Comparison of ENCODE assay signal across 22 cellular contexts in genomic region chr16:8808009-8808408, GRCh38. TPM values are rescaled to one million over a fixed set of nuclear protein-coding genes. Genes with fewer than 3 reads are reported as not detected.
A peak's percentile ranks its signal among the peaks of the same experiment; 100 is the strongest.
DNase-seq lines count a peak whose midpoint lies in the region; ATAC-seq and TF ChIP-seq lines count a peak whose summit lies in the region.
"Had no signal": no experiment of that assay in that cellular context is flagged by ENCODE, and none has a peak within 500 bp of the region (broad histone marks: within the 10 kb centered on the region; RNA-seq: fewer than 3 reads in every experiment).

No MANE protein-coding gene starts in this region.

- no peaks in the 10 kb centered on the region for H3K27me3 Mint-ChIP-seq in activated T-cell treated with anti-CD3 and anti-CD28 coated beads, Interleukin-2, amount 50 U/mL, for 72 hours (ENCODE audit: low read depth)
- H3K27me3 Mint-ChIP-seq in activated T-cell treated with anti-CD3 and anti-CD28 coated beads, Interleukin-2, amount 50 U/mL, for 24 hours = no peaks in the 10 kb centered on the region
- no peaks in the 10 kb centered on the region for H3K27me3 Mint-ChIP-seq in neural progenitor cell (ENCODE audit: insufficient read depth, low read depth)
- no peaks in the 10 kb centered on the region for H3K27me3 Mint-ChIP-seq in T-helper 2 cell treated with Interferon-gamma antibody and Interleukin-4, amounts not matched to agents 5 μg/mL and 100 μg/mL, for 36 hours (ENCODE audit: low read depth)
- H3K27me3 Mint-ChIP-seq: CD4-positive, alpha-beta T cell; CD8-positive, alpha-beta memory T cell had no signal

- no peak overlapping the region for H3K4me3 Mint-ChIP-seq in activated T-cell treated with anti-CD3 and anti-CD28 coated beads, Interleukin-2, amount 50 U/mL, for 72 hours
- H3K4me3 Mint-ChIP-seq in activated T-cell treated with anti-CD3 and anti-CD28 coated beads, Interleukin-2, amount 50 U/mL, for 24 hours = no peak overlapping the region
- no peak overlapping the region for H3K4me3 Mint-ChIP-seq in neural progenitor cell
- no peak overlapping the region for H3K4me3 Mint-ChIP-seq in T-helper 2 cell treated with Interferon-gamma antibody and Interleukin-4, amounts not matched to agents 5 μg/mL and 100 μg/mL, for 36 hours
- H3K4me3 Mint-ChIP-seq: CD4-positive, alpha-beta T cell; CD8-positive, alpha-beta memory T cell had no signal

- H3F3A ChIP-seq in neural progenitor cell (ENCODE audit: low read depth) (no peaks in the 10 kb centered on the region), smooth muscle cell (ENCODE audit: low read depth) (no peaks in the 10 kb centered on the region)

- H4K20me1 ChIP-seq in neural progenitor cell (ENCODE audit: low read depth) (no peaks in the 10 kb centered on the region), smooth muscle cell (ENCODE audit: low read depth) (peaks cover 100% of the 10 kb centered on the region)

- H3K4me1 Mint-ChIP-seq in activated T-cell treated with anti-CD3 and anti-CD28 coated beads, Interleukin-2, amount 50 U/mL, for 72 hours (ENCODE audit: low read depth) = no peaks in the 10 kb centered on the region
- peaks cover 9% of the 10 kb centered on the region for H3K4me1 Mint-ChIP-seq in activated T-cell treated with anti-CD3 and anti-CD28 coated beads, Interleukin-2, amount 50 U/mL, for 24 hours (ENCODE audit: low read depth)
- no peaks in the 10 kb centered on the region for H3K4me1 Mint-ChIP-seq in neural progenitor cell
- no peaks in the 10 kb centered on the region for H3K4me1 Mint-ChIP-seq in T-helper 2 cell treated with Interferon-gamma antibody and Interleukin-4, amounts not matched to agents 5 μg/mL and 100 μg/mL, for 36 hours (ENCODE audit: low read depth)
- H3K4me1 Mint-ChIP-seq: CD14-positive monocyte had no signal

- no peaks in the 10 kb centered on the region for H3K79me2 ChIP-seq in neural progenitor cell (ENCODE audit: low read depth)
- H3K79me2 ChIP-seq in smooth muscle cell (ENCODE audit: low read depth) = peaks cover 52% of the 10 kb centered on the region

- H3K36me3 ChIP-seq in liver (ENCODE audit: control insufficient read depth in 4 of 4, insufficient read depth in 3 of 4, low read depth in 1 of 4, low read length in 3 of 4) (peaks cover 25 to 85% (median 60%) of the 10 kb centered on the region in 4 donors), neural progenitor cell (no peaks in the 10 kb centered on the region), smooth muscle cell (ENCODE audit: low read depth) (peaks cover 42% of the 10 kb centered on the region)

- H3K9me3 ChIP-seq in liver (ENCODE audit: control insufficient read depth in 4 of 4, low read length in 3 of 4) (no peaks in the 10 kb centered on the region), neural progenitor cell (ENCODE audit: low read depth) (no peaks in the 10 kb centered on the region), smooth muscle cell (replicated peaks; ENCODE audit: low read depth) (no peaks in the 10 kb centered on the region)
- H3K9me3 ChIP-seq: BE2C; BLaER1 treated with 17β-estradiol and CSF1 and Interleukin-3, amounts not matched to agents 10 nM and 100 nM had no signal

- H3K27ac ChIP-seq in liver (ENCODE audit: low read depth in 1 of 2, low read length in 2 of 2) = peak overlapping the region; percentile 63 to 64
- H3K27ac ChIP-seq in neural progenitor cell = no peak overlapping the region
- no peak overlapping the region for H3K27ac ChIP-seq in smooth muscle cell (ENCODE audit: low read depth)
- H3K27ac ChIP-seq: 22Rv1; BLaER1 treated with 17β-estradiol and CSF1 and Interleukin-3, amounts not matched to agents 10 nM and 100 nM; GM23248 had no signal

- WGBS in liver = 69% methylated on average over 3 of the region's 3 CpGs
- WGBS in smooth muscle cell (ENCODE audit: low lambda C conversion rate) = 98% methylated on average over 3 of the region's 3 CpGs

- H3K27ac Mint-ChIP-seq in activated T-cell treated with anti-CD3 and anti-CD28 coated beads, Interleukin-2, amount 50 U/mL, for 72 hours = peak overlapping the region; percentile 70
- no peak overlapping the region for H3K27ac Mint-ChIP-seq in activated T-cell treated with anti-CD3 and anti-CD28 coated beads, Interleukin-2, amount 50 U/mL, for 24 hours
- H3K27ac Mint-ChIP-seq in neural progenitor cell = peak overlapping the region; percentile 11
- no peak overlapping the region for H3K27ac Mint-ChIP-seq in T-helper 2 cell treated with Interferon-gamma antibody and Interleukin-4, amounts not matched to agents 5 μg/mL and 100 μg/mL, for 36 hours
- H3K27ac Mint-ChIP-seq: CD4-positive, alpha-beta T cell had no signal

- H3K4me1 ChIP-seq in liver (ENCODE audit: control insufficient read depth in 4 of 4, insufficient read depth in 4 of 4, low read length in 3 of 4) (peaks cover 0 to 18% (median 16%) of the 10 kb centered on the region in 4 donors), neural progenitor cell (no peaks in the 10 kb centered on the region), smooth muscle cell (ENCODE audit: low read depth) (no peaks in the 10 kb centered on the region)
- H3K4me1 ChIP-seq: BE2C; BLaER1 treated with 17β-estradiol and CSF1 and Interleukin-3, amounts not matched to agents 10 nM and 100 nM had no signal

- no peak for DNase-seq in activated T-cell treated with anti-CD3 and anti-CD28 coated beads, Interleukin-2, amount 50 U/mL, for 72 hours
- DNase-seq in activated T-cell treated with anti-CD3 and anti-CD28 coated beads, Interleukin-2, amount 50 U/mL, for 24 hours = no peak
- DNase-seq in neural progenitor cell (ENCODE audit: low spot score) = no peak
- DNase-seq in T-helper 2 cell treated with Interferon-gamma antibody and Interleukin-4, amounts not matched to agents 5 μg/mL and 100 μg/mL, for 36 hours (ENCODE audit: low spot score) = no peak
- no peak for DNase-seq in smooth muscle cell (lab: John Stamatoyannopoulos, UW; ENCODE audit: unreplicated experiment)
- DNase-seq in Ammon's horn (ENCODE audit: low spot score) = no peak
- no peak for DNase-seq in NCI-H146 treated with DMSO at 0.1 percent for 48 hours (lab: John Stamatoyannopoulos, UW; ENCODE audit: unreplicated experiment)
- DNase-seq: BE2C; CD4-positive, alpha-beta T cell; CD8-positive, alpha-beta memory T cell; DMS 273 treated with DMSO at 0.1 percent for 48 hours; DMS79; EL; GDM1; GM23248; H7; HCEC 1CT had no signal

- H3K36me3 Mint-ChIP-seq in activated T-cell treated with anti-CD3 and anti-CD28 coated beads, Interleukin-2, amount 50 U/mL, for 72 hours (ENCODE audit: insufficient read depth in 2 of 2) = peaks cover 11 to 42% of the 10 kb centered on the region in 2 donors
- H3K36me3 Mint-ChIP-seq in activated T-cell treated with anti-CD3 and anti-CD28 coated beads, Interleukin-2, amount 50 U/mL, for 24 hours (ENCODE audit: low read depth) = peaks cover 96% of the 10 kb centered on the region
- H3K36me3 Mint-ChIP-seq in neural progenitor cell = peaks cover 21% of the 10 kb centered on the region
- peaks cover 66% of the 10 kb centered on the region for H3K36me3 Mint-ChIP-seq in T-helper 2 cell treated with Interferon-gamma antibody and Interleukin-4, amounts not matched to agents 5 μg/mL and 100 μg/mL, for 36 hours (ENCODE audit: low read depth)

- no peaks in the 10 kb centered on the region for H3K27me3 ChIP-seq in liver (ENCODE audit: control insufficient read depth in 4 of 4, insufficient read depth in 4 of 4, low read length in 3 of 4)
- no peaks in the 10 kb centered on the region for H3K27me3 ChIP-seq in neural progenitor cell
- H3K27me3 ChIP-seq in smooth muscle cell (ENCODE audit: low read depth) = no peaks in the 10 kb centered on the region
- H3K27me3 ChIP-seq: BE2C; BLaER1 treated with 17β-estradiol and CSF1 and Interleukin-3, amounts not matched to agents 10 nM and 100 nM had no signal

- H3K4me3 ChIP-seq in liver (ENCODE audit: low read depth in 1 of 3, low read length in 3 of 3) (no peak overlapping the region), neural progenitor cell (no peak overlapping the region), smooth muscle cell (no peak overlapping the region)
- H3K4me3 ChIP-seq: BLaER1 treated with 17β-estradiol and CSF1 and Interleukin-3, amounts not matched to agents 10 nM and 100 nM; GM12878; GM23248 had no signal

- H2AFZ ChIP-seq in neural progenitor cell (replicated peaks) = no peak overlapping the region
- H2AFZ ChIP-seq in smooth muscle cell (ENCODE audit: low read depth) = no peak overlapping the region
- H2AFZ ChIP-seq: GM23248 had no signal

- TF ChIP-seq RAD21 in liver (IDR thresholded peaks at IDR 0.05) = no peak

- no peak for ATAC-seq in activated T-cell treated with anti-CD3 and anti-CD28 coated beads, Interleukin-2, amount 50 U/mL, for 72 hours (replicated peaks in 1 of 2)
- ATAC-seq: GM12878 had no signal

- H3K9ac ChIP-seq in liver (ENCODE audit: low read depth in 1 of 2, low read length in 2 of 2) (no peak overlapping the region), neural progenitor cell (no peak overlapping the region), smooth muscle cell (ENCODE audit: low read depth) (no peak overlapping the region)
- H3K9ac ChIP-seq: GM23248 had no signal

- H3K4me2 ChIP-seq in neural progenitor cell = no peak overlapping the region
- H3K4me2 ChIP-seq in smooth muscle cell = no peak overlapping the region
- H3K4me2 ChIP-seq: BLaER1 treated with 17β-estradiol and CSF1 and Interleukin-3, amounts not matched to agents 10 nM and 100 nM had no signal

- H3K9me3 Mint-ChIP-seq in activated T-cell treated with anti-CD3 and anti-CD28 coated beads, Interleukin-2, amount 50 U/mL, for 72 hours = no peaks in the 10 kb centered on the region
- H3K9me3 Mint-ChIP-seq in activated T-cell treated with anti-CD3 and anti-CD28 coated beads, Interleukin-2, amount 50 U/mL, for 24 hours = no peaks in the 10 kb centered on the region
- H3K9me3 Mint-ChIP-seq in neural progenitor cell = no peaks in the 10 kb centered on the region
- no peaks in the 10 kb centered on the region for H3K9me3 Mint-ChIP-seq in T-helper 2 cell treated with Interferon-gamma antibody and Interleukin-4, amounts not matched to agents 5 μg/mL and 100 μg/mL, for 36 hours
- H3K9me3 Mint-ChIP-seq: CD14-positive monocyte; CD4-positive, alpha-beta T cell; CD8-positive, alpha-beta memory T cell had no signal

- TF ChIP-seq CTCF in liver (IDR thresholded peaks at IDR 0.05; ENCODE audit: low read depth, low read length, missing input control) (no peak), neural progenitor cell (IDR thresholded peaks at IDR 0.05) (no peak), smooth muscle cell (IDR thresholded peaks at IDR 0.05; ENCODE audit: borderline replicate concordance, insufficient read depth, poor library complexity, severe bottlenecking) (no peak)

RNA-seq across cellular contexts. Expression of gene PMM2, which starts 10.4 kb away (rescaled TPM):
- 10 to 100 TPM; 32.8 to 33.7 TPM for total RNA-seq in activated T-cell treated with anti-CD3 and anti-CD28 coated beads, Interleukin-2, amount 50 U/mL, for 72 hours
- total RNA-seq in liver = 10 to 100 TPM in 1 of 2 donors, 1 to 10 TPM in 1; 6.8 to 38.9 TPM
- polyA plus RNA-seq in liver = 10 to 100 TPM; 22.0 to 38.0 TPM
- total RNA-seq in neural progenitor cell (ENCODE audit: low replicate concordance) = 12.5 and 22.2 TPM in 2 replicates
- total RNA-seq in smooth muscle cell = 31.4 and 47.5 TPM in 2 replicates
- 33.5 and 40.6 TPM in 2 replicates for polyA plus RNA-seq in smooth muscle cell

RNA-seq across cellular contexts. Expression of gene TMEM186, which starts 10.6 kb away (rescaled TPM):
- 10 to 100 TPM; 15.0 to 20.6 TPM for total RNA-seq in activated T-cell treated with anti-CD3 and anti-CD28 coated beads, Interleukin-2, amount 50 U/mL, for 72 hours
- 1 to 10 TPM; 3.3 to 6.5 TPM for total RNA-seq in liver
- polyA plus RNA-seq in liver = 10 to 100 TPM in 1 of 2 donors, 1 to 10 TPM in 1; 7.6 to 11.0 TPM
- 6.4 and 9.9 TPM in 2 replicates for total RNA-seq in neural progenitor cell (ENCODE audit: low replicate concordance)
- total RNA-seq in smooth muscle cell = 1.1 and 1.3 TPM in 2 replicates
- polyA plus RNA-seq in smooth muscle cell = 9.7 and 10.6 TPM in 2 replicates

Comparison
In these comparisons a context has a peak if more than half of its experiments do, and no peak if none do; other contexts are left out.
1. H3K27ac Mint-ChIP-seq: peak in activated T-cell treated with anti-CD3 and anti-CD28 coated beads, Interleukin-2, amount 50 U/mL, for 72 hours (single experiment) and neural progenitor cell (single experiment); none in activated T-cell treated with anti-CD3 and anti-CD28 coated beads, Interleukin-2, amount 50 U/mL, for 24 hours (single experiment) and T-helper 2 cell treated with Interferon-gamma antibody and Interleukin-4, amounts not matched to agents 5 μg/mL and 100 μg/mL, for 36 hours (single experiment).
2. H3K27ac ChIP-seq: peak in liver (2 of 2); none in neural progenitor cell (single experiment) and smooth muscle cell (single experiment).